ENCODE assay signal across 1 cellular context in the genomic region with DNA sequence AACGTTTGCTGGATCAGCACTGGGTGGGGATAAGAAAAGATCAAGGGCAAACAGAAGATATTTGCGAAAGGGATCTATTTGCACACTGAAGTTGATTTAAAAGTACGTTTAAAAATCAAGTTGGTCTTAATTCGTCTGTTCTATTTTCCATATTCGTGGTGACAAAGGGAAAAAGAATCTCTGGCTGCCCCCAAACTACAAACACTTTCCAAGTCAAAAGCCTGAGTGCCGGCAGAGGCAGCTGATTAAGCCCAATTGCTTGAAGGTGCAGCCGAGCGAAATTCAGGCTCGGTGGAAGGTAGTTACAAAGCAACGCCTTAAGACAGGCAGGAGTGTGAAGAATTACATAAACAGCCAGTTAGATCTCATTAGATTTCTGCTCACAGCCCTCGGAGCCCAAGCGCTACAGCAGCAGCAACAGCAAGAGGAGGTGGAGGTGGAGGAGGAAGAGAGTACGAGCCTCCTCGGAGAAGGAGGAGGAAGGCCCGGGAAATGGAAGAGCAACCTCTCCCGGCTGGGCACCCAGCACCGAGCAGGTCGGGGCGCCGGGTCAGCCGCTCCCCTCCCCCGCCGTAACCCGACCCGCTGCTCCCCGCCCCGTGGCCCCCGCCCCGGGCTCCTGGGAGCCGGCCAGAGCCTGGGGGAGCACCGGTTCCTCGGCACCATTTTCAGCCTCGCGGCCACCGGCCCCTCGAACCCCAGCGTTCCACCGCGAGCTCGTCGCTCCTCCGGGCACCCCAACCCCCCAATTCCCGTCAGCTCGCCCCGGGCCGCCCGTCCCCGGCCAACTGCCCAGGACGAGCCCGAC.
TF ChIP-seq lines count a peak whose summit lies in the region.

No MANE protein-coding gene starts in this region.

TF ChIP-seq in HepG2, 621 proteins besides CTCF, POLR2A, EP300 and RAD21 (continued from another document and continues in another):
- TF ChIP-seq SNAI1 (CRISPR knock-in tag; IDR thresholded peaks at IDR 0.05; ENCODE audit: borderline replicate concordance) = no peak
- no peak for TF ChIP-seq RCOR2 (CRISPR knock-in tag; IDR thresholded peaks at IDR 0.05)
- peak; percentile 77 for TF ChIP-seq PITX1 (CRISPR knock-in tag; IDR thresholded peaks at IDR 0.05)
- TF ChIP-seq ZKSCAN1 (IDR thresholded peaks at IDR 0.05; ENCODE audit: low read length) = no peak
- TF ChIP-seq KLF11 (CRISPR knock-in tag; IDR thresholded peaks at IDR 0.05) = no peak
- TF ChIP-seq, protein P1, sequence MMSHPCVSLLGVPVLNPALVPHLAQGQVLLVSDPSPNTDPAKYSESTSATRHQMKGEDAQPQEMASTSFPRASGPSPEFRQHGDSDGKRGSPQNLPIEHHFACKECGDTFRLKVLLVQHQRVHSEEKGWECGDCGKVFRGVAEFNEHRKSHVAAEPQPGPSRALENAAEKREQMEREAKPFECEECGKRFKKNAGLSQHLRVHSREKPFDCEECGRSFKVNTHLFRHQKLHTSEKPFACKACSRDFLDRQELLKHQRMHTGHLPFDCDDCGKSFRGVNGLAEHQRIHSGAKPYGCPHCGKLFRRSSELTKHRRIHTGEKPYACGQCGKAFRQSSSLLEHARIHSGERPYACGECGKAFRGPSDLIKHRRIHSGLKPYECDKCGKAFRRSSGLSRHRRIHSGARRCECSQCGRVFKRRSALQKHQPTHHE (CRISPR knock-in tag; IDR thresholded peaks at IDR 0.05; ENCODE audit: borderline replicate concordance) = no peak
- TF ChIP-seq DNMT3B (CRISPR knock-in tag; conservative IDR thresholded peaks at IDR 0.05) = no peak
- TF ChIP-seq ZNF772 (CRISPR knock-in tag; IDR thresholded peaks at IDR 0.05) = no peak; the same call in 1 of the 2 replicates
- TF ChIP-seq ZNF234 (CRISPR knock-in tag; conservative IDR thresholded peaks at IDR 0.05) = no peak
- no peak for TF ChIP-seq ZNF850 (CRISPR knock-in tag; conservative IDR thresholded peaks at IDR 0.05)
- no peak for TF ChIP-seq ZNF382 (CRISPR knock-in tag; IDR thresholded peaks at IDR 0.05; ENCODE audit: borderline replicate concordance)
- 0 out of 3 replicates have a peak, but pooled peaks have one; percentile 26 for TF ChIP-seq MXI1 (IDR thresholded peaks at IDR 0.05; ENCODE audit: borderline replicate concordance, low read depth, low read length)
- no peak for TF ChIP-seq ZBTB1 (CRISPR knock-in tag; IDR thresholded peaks at IDR 0.05; ENCODE audit: borderline replicate concordance)
- TF ChIP-seq ZFP36 (IDR thresholded peaks at IDR 0.05; ENCODE audit: borderline replicate concordance, low read depth, low read length, partially characterized antibody) = no peak
- TF ChIP-seq ZFP62 (CRISPR knock-in tag; IDR thresholded peaks at IDR 0.05) = no peak
- TF ChIP-seq KLF12 (CRISPR knock-in tag; IDR thresholded peaks at IDR 0.05; ENCODE audit: borderline replicate concordance) = peak; percentile 81; the same call in 1 of the 2 replicates
- 0 out of 2 replicates have a peak, but pooled peaks have one; percentile 48 for TF ChIP-seq TBP (CRISPR knock-in tag; IDR thresholded peaks at IDR 0.05)
- no peak; the same call in 1 of the 2 replicates for TF ChIP-seq CHD2 (IDR thresholded peaks at IDR 0.05; ENCODE audit: low read depth, low read length)
- no peak for TF ChIP-seq ZNF251 (CRISPR knock-in tag; IDR thresholded peaks at IDR 0.05)
- TF ChIP-seq ZNF83 (CRISPR knock-in tag; IDR thresholded peaks at IDR 0.05; ENCODE audit: borderline replicate concordance) = 0 out of 2 replicates have a peak, but pooled peaks have one; percentile 15
- 0 out of 2 replicates have a peak, but pooled peaks have one; percentile 46 for TF ChIP-seq NKX3-1 (CRISPR knock-in tag; IDR thresholded peaks at IDR 0.05)
- no peak; the same call in 1 of the 2 replicates for TF ChIP-seq REPIN1 (CRISPR knock-in tag; IDR thresholded peaks at IDR 0.05; ENCODE audit: borderline replicate concordance, low read depth)
- TF ChIP-seq ZNF670 (CRISPR knock-in tag; IDR thresholded peaks at IDR 0.05; ENCODE audit: borderline replicate concordance) = no peak
- TF ChIP-seq, protein P2, sequence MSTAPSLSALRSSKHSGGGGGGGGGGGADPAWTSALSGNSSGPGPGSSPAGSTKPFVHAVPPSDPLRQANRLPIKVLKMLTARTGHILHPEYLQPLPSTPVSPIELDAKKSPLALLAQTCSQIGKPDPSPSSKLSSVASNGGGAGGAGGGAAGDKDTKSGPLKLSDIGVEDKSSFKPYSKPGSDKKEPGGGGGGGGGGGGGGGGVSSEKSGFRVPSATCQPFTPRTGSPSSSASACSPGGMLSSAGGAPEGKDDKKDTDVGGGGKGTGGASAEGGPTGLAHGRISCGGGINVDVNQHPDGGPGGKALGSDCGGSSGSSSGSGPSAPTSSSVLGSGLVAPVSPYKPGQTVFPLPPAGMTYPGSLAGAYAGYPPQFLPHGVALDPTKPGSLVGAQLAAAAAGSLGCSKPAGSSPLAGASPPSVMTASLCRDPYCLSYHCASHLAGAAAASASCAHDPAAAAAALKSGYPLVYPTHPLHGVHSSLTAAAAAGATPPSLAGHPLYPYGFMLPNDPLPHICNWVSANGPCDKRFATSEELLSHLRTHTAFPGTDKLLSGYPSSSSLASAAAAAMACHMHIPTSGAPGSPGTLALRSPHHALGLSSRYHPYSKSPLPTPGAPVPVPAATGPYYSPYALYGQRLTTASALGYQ (CRISPR knock-in tag; IDR thresholded peaks at IDR 0.05) = peak; percentile 71; the same call in 1 of the 2 replicates
- TF ChIP-seq RFX3 (CRISPR knock-in tag; IDR thresholded peaks at IDR 0.05) = no peak
- TF ChIP-seq CCAR2 (optimal IDR thresholded peaks at IDR 0.05; ENCODE audit: low read depth, low read length) = no peak
- no peak for TF ChIP-seq ZNF143 (CRISPR knock-in tag; IDR thresholded peaks at IDR 0.05)
- peak; percentile 30; the same call in 1 of the 2 replicates for TF ChIP-seq SNAPC2 (CRISPR knock-in tag; IDR thresholded peaks at IDR 0.05)
- peak; percentile 56; the same call in 1 of the 2 replicates for TF ChIP-seq POLR2G (IDR thresholded peaks at IDR 0.05; ENCODE audit: low read depth, low read length)
- no peak for TF ChIP-seq PAX8 (CRISPR knock-in tag; IDR thresholded peaks at IDR 0.05; ENCODE audit: borderline replicate concordance)
- TF ChIP-seq NFIC (IDR thresholded peaks at IDR 0.05; ENCODE audit: low read length) = peak; percentile 42; the same call in 1 of the 2 replicates
- no peak; the same call in 1 of the 2 replicates for TF ChIP-seq ZNF33B (CRISPR knock-in tag; IDR thresholded peaks at IDR 0.05)
- TF ChIP-seq, protein P3, sequence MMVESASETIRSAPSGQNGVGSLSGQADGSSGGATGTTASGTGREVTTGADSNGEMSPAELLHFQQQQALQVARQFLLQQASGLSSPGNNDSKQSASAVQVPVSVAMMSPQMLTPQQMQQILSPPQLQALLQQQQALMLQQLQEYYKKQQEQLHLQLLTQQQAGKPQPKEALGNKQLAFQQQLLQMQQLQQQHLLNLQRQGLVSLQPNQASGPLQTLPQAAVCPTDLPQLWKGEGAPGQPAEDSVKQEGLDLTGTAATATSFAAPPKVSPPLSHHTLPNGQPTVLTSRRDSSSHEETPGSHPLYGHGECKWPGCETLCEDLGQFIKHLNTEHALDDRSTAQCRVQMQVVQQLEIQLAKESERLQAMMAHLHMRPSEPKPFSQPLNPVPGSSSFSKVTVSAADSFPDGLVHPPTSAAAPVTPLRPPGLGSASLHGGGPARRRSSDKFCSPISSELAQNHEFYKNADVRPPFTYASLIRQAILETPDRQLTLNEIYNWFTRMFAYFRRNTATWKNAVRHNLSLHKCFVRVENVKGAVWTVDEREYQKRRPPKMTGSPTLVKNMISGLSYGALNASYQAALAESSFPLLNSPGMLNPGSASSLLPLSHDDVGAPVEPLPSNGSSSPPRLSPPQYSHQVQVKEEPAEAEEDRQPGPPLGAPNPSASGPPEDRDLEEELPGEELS (CRISPR knock-in tag; IDR thresholded peaks at IDR 0.05) = peak; percentile 38; the same call in 1 of the 2 replicates
- TF ChIP-seq POLR2AphosphoS2 (IDR thresholded peaks at IDR 0.05; ENCODE audit: low read depth, low read length) = no peak
- no peak for TF ChIP-seq RNF2 (conservative IDR thresholded peaks at IDR 0.05; ENCODE audit: low read depth)
- no peak for TF ChIP-seq PAWR (CRISPR knock-in tag; IDR thresholded peaks at IDR 0.05; ENCODE audit: borderline replicate concordance)
- TF ChIP-seq, protein P4, sequence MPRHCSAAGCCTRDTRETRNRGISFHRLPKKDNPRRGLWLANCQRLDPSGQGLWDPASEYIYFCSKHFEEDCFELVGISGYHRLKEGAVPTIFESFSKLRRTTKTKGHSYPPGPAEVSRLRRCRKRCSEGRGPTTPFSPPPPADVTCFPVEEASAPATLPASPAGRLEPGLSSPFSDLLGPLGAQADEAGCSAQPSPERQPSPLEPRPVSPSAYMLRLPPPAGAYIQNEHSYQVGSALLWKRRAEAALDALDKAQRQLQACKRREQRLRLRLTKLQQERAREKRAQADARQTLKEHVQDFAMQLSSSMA (CRISPR knock-in tag; IDR thresholded peaks at IDR 0.05) = no peak
- TF ChIP-seq CBX2 (IDR thresholded peaks at IDR 0.05; ENCODE audit: low read depth, low read length) = no peak
- TF ChIP-seq CBX2 (CRISPR knock-in tag; IDR thresholded peaks at IDR 0.05; ENCODE audit: low read depth) = no peak
- TF ChIP-seq MAZ (IDR thresholded peaks at IDR 0.05; ENCODE audit: borderline replicate concordance, low read depth, low read length) = peak; percentile 66
- 0 out of 2 replicates have a peak, but pooled peaks have one; percentile 12 for TF ChIP-seq MAZ (CRISPR knock-in tag; IDR thresholded peaks at IDR 0.05; ENCODE audit: low read depth)
- TF ChIP-seq ZNF569 (CRISPR knock-in tag; IDR thresholded peaks at IDR 0.05; ENCODE audit: borderline replicate concordance) = 0 out of 2 replicates have a peak, but pooled peaks have one; percentile 1
- no peak for TF ChIP-seq ELF3 (CRISPR knock-in tag; IDR thresholded peaks at IDR 0.05)
- TF ChIP-seq, protein P5, sequence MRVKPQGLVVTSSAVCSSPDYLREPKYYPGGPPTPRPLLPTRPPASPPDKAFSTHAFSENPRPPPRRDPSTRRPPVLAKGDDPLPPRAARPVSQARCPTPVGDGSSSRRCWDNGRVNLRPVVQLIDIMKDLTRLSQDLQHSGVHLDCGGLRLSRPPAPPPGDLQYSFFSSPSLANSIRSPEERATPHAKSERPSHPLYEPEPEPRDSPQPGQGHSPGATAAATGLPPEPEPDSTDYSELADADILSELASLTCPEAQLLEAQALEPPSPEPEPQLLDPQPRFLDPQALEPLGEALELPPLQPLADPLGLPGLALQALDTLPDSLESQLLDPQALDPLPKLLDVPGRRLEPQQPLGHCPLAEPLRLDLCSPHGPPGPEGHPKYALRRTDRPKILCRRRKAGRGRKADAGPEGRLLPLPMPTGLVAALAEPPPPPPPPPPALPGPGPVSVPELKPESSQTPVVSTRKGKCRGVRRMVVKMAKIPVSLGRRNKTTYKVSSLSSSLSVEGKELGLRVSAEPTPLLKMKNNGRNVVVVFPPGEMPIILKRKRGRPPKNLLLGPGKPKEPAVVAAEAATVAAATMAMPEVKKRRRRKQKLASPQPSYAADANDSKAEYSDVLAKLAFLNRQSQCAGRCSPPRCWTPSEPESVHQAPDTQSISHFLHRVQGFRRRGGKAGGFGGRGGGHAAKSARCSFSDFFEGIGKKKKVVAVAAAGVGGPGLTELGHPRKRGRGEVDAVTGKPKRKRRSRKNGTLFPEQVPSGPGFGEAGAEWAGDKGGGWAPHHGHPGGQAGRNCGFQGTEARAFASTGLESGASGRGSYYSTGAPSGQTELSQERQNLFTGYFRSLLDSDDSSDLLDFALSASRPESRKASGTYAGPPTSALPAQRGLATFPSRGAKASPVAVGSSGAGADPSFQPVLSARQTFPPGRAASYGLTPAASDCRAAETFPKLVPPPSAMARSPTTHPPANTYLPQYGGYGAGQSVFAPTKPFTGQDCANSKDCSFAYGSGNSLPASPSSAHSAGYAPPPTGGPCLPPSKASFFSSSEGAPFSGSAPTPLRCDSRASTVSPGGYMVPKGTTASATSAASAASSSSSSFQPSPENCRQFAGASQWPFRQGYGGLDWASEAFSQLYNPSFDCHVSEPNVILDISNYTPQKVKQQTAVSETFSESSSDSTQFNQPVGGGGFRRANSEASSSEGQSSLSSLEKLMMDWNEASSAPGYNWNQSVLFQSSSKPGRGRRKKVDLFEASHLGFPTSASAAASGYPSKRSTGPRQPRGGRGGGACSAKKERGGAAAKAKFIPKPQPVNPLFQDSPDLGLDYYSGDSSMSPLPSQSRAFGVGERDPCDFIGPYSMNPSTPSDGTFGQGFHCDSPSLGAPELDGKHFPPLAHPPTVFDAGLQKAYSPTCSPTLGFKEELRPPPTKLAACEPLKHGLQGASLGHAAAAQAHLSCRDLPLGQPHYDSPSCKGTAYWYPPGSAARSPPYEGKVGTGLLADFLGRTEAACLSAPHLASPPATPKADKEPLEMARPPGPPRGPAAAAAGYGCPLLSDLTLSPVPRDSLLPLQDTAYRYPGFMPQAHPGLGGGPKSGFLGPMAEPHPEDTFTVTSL (CRISPR knock-in tag; IDR thresholded peaks at IDR 0.05; ENCODE audit: borderline replicate concordance) = no peak
- TF ChIP-seq ZSCAN9 (CRISPR knock-in tag; IDR thresholded peaks at IDR 0.05; ENCODE audit: borderline replicate concordance) = 0 out of 2 replicates have a peak, but pooled peaks have one; percentile 21
- no peak for TF ChIP-seq ZIK1 (CRISPR knock-in tag; IDR thresholded peaks at IDR 0.05; ENCODE audit: borderline replicate concordance, low read depth)
- peak; percentile 64 for TF ChIP-seq HDAC1 (CRISPR knock-in tag; IDR thresholded peaks at IDR 0.05)
- TF ChIP-seq ZNF7 (CRISPR knock-in tag; IDR thresholded peaks at IDR 0.05) = no peak
- TF ChIP-seq, protein P6, sequence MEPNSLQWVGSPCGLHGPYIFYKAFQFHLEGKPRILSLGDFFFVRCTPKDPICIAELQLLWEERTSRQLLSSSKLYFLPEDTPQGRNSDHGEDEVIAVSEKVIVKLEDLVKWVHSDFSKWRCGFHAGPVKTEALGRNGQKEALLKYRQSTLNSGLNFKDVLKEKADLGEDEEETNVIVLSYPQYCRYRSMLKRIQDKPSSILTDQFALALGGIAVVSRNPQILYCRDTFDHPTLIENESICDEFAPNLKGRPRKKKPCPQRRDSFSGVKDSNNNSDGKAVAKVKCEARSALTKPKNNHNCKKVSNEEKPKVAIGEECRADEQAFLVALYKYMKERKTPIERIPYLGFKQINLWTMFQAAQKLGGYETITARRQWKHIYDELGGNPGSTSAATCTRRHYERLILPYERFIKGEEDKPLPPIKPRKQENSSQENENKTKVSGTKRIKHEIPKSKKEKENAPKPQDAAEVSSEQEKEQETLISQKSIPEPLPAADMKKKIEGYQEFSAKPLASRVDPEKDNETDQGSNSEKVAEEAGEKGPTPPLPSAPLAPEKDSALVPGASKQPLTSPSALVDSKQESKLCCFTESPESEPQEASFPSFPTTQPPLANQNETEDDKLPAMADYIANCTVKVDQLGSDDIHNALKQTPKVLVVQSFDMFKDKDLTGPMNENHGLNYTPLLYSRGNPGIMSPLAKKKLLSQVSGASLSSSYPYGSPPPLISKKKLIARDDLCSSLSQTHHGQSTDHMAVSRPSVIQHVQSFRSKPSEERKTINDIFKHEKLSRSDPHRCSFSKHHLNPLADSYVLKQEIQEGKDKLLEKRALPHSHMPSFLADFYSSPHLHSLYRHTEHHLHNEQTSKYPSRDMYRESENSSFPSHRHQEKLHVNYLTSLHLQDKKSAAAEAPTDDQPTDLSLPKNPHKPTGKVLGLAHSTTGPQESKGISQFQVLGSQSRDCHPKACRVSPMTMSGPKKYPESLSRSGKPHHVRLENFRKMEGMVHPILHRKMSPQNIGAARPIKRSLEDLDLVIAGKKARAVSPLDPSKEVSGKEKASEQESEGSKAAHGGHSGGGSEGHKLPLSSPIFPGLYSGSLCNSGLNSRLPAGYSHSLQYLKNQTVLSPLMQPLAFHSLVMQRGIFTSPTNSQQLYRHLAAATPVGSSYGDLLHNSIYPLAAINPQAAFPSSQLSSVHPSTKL (CRISPR knock-in tag; IDR thresholded peaks at IDR 0.05) = no peak
- no peak; the same call in 1 of the 2 replicates for TF ChIP-seq RXRA (CRISPR knock-in tag; IDR thresholded peaks at IDR 0.05)
- TF ChIP-seq ZNF552 (CRISPR knock-in tag; IDR thresholded peaks at IDR 0.05; ENCODE audit: borderline replicate concordance) = no peak
